ENCODE assay signal across 8 cellular contexts in the genomic region with DNA sequence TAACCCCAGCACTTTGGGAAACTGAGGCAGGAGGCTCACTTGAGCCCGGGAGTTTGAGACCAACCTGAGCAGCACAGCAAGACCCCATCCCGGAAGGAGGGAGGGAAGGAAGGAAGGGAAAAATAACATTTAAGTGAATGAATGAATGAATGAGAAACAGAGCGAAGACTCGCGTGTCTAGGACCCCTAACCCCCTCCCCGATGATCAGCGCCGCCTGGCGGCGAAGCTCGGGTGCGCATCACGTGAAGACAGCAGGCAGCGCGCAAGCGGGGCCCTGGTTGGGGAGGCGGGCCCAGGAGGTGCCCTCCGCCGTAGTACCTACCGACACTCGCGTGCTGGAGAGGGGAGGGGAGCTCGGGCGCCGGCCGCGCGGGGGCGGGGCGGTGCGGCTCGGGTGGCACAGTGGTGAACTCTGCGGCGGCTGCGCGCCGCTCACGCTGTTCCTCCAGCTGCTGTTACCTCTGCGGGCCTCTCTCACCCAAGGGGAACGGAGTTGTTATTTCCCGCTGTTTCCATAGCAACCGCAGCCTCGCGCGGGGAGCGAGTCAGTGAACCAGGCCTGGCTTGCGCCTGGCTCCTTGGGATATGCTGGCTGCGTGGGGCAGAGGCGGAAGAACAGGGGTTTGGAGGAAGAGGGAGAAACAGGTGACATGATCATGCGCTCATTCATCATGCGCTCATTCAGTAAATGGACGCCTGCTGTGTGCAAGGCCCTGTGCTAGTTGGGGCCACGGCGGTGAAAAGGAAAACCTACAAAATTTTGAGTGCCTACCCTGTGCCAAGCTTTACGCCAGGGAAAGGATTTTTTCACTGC. TPM values are rescaled to one million over a fixed set of nuclear protein-coding genes. Genes with fewer than 3 reads are reported as not detected.
DNase-seq lines count a peak whose midpoint lies in the region; ATAC-seq and TF ChIP-seq lines count a peak whose summit lies in the region.

No MANE protein-coding gene starts in this region.

- ATAC-seq in HG02759 (IDR thresholded peaks at IDR 0.05; ENCODE audit: unreplicated experiment) (peak; percentile 92), left cardiac atrium (peak; percentile 85 to 89)
- peak; percentile 92 for ATAC-seq in activated naive CD8-positive, alpha-beta T cell treated with anti-CD3 and anti-CD28 coated beads, Interleukin-2, amount 50 U/mL, for 24 hours

- H3K36me3 Mint-ChIP-seq in activated naive CD8-positive, alpha-beta T cell treated with anti-CD3 and anti-CD28 coated beads, Interleukin-2, amount 50 U/mL, for 24 hours (ENCODE audit: low read depth) = no peaks in the 10 kb centered on the region
- no peaks in the 10 kb centered on the region for H3K36me3 Mint-ChIP-seq in type B pancreatic cell

- H3K4me2 ChIP-seq in SU-DHL-6 (ENCODE audit: low read depth, low read length, poor library complexity, severe bottlenecking) = peak overlapping the region; percentile 51

- peaks cover 19% of the 10 kb centered on the region for H3K4me1 Mint-ChIP-seq in activated naive CD8-positive, alpha-beta T cell treated with anti-CD3 and anti-CD28 coated beads, Interleukin-2, amount 50 U/mL, for 24 hours
- H3K4me1 Mint-ChIP-seq in type B pancreatic cell (ENCODE audit: unreplicated experiment) = peaks cover 11% of the 10 kb centered on the region

- H3F3A ChIP-seq in SU-DHL-6 (ENCODE audit: insufficient read depth) = peaks cover 12% of the 10 kb centered on the region; the same call in 1 of the 2 replicates

- H3K36me3 ChIP-seq in SU-DHL-6 (ENCODE audit: low read length) = no peaks in the 10 kb centered on the region

- H3K4me3 Mint-ChIP-seq in activated naive CD8-positive, alpha-beta T cell treated with anti-CD3 and anti-CD28 coated beads, Interleukin-2, amount 50 U/mL, for 24 hours = peak overlapping the region; percentile 72
- peak overlapping the region; percentile 88 for H3K4me3 Mint-ChIP-seq in type B pancreatic cell

- 0 out of 2 replicates have a peak, but pooled peaks cover 3% of the 10 kb centered on the region for H4K20me1 ChIP-seq in SU-DHL-6 (ENCODE audit: low read depth, low read length)

- H3K27ac ChIP-seq in SU-DHL-6 (ENCODE audit: low read depth, low read length) = no peak overlapping the region

- no peaks in the 10 kb centered on the region for H3K27me3 ChIP-seq in SU-DHL-6 (ENCODE audit: low read length)

- no peaks in the 10 kb centered on the region for H3K9me3 ChIP-seq in SU-DHL-6 (ENCODE audit: insufficient read depth, low read length)

- H3K4me3 ChIP-seq in GM12865 (ENCODE audit: low read depth, low read length) = peak overlapping the region; percentile 55
- peak overlapping the region; percentile 33 for H3K4me3 ChIP-seq in SU-DHL-6 (ENCODE audit: insufficient read depth, low read length, poor library complexity, severe bottlenecking)

- H3K79me2 ChIP-seq in SU-DHL-6 (ENCODE audit: insufficient read depth, low read length) = no peaks in the 10 kb centered on the region

- H3K9ac ChIP-seq in SU-DHL-6 (ENCODE audit: low read length) = peak overlapping the region; percentile 24; the same call in 1 of the 2 replicates

- TF ChIP-seq CTCF in GM12865 (IDR thresholded peaks at IDR 0.05; ENCODE audit: insufficient read depth, low read depth, low read length, missing control alignments) = peak; percentile 92
- TF ChIP-seq CTCF in SU-DHL-6 (IDR thresholded peaks at IDR 0.05; ENCODE audit: insufficient read depth, low read length, poor library complexity, severe bottlenecking) = peak; percentile 99
- TF ChIP-seq CTCF in type B pancreatic cell (conservative IDR thresholded peaks at IDR 0.05) = peak; percentile 98

- no peaks in the 10 kb centered on the region for H3K9me2 ChIP-seq in SU-DHL-6 (replicated peaks; ENCODE audit: insufficient read depth, low read length)

- DNase-seq in GM12865 (ENCODE audit: low read depth) (peak; percentile 79), NCI-H128 (lab: John Stamatoyannopoulos, UW; ENCODE audit: unreplicated experiment) (peak; percentile 87), left cardiac atrium (peak; percentile 55), pons (ENCODE audit: low spot score) (peak; percentile 19), type B pancreatic cell (ENCODE audit: extremely low spot score, unreplicated experiment) (peak; percentile 88)
- peak; percentile 88 for DNase-seq in activated naive CD8-positive, alpha-beta T cell treated with anti-CD3 and anti-CD28 coated beads, Interleukin-2, amount 50 U/mL, for 24 hours

- no peaks in the 10 kb centered on the region for H3K9me3 Mint-ChIP-seq in activated naive CD8-positive, alpha-beta T cell treated with anti-CD3 and anti-CD28 coated beads, Interleukin-2, amount 50 U/mL, for 24 hours
- H3K9me3 Mint-ChIP-seq in type B pancreatic cell = no peaks in the 10 kb centered on the region

- peaks cover 29% of the 10 kb centered on the region for H3K27me3 Mint-ChIP-seq in activated naive CD8-positive, alpha-beta T cell treated with anti-CD3 and anti-CD28 coated beads, Interleukin-2, amount 50 U/mL, for 24 hours
- H3K27me3 Mint-ChIP-seq in type B pancreatic cell = peaks cover 6% of the 10 kb centered on the region

- intact Hi-C loops in left cardiac atrium (cut with DNase I) = no loop called here

- H2AFZ ChIP-seq in SU-DHL-6 (ENCODE audit: low read depth, low read length, severe bottlenecking) = peak overlapping the region; percentile 78

- no peak overlapping the region for H3K27ac Mint-ChIP-seq in activated naive CD8-positive, alpha-beta T cell treated with anti-CD3 and anti-CD28 coated beads, Interleukin-2, amount 50 U/mL, for 24 hours
- H3K27ac Mint-ChIP-seq in type B pancreatic cell = peak overlapping the region; percentile 93

RNA-seq across cellular contexts. Expression of gene DCDC2, which starts 2.0 kb away (rescaled TPM):
- total RNA-seq in left cardiac atrium (under 1 TPM in 1 of 2 donors, not detected in 1; 0.05 TPM), type B pancreatic cell (ENCODE audit: low replicate concordance) (5.5 and 8.7 TPM in 2 replicates)

RNA-seq across cellular contexts. Expression of gene MRS2, which starts 42.9 kb away (rescaled TPM):
- total RNA-seq in left cardiac atrium (10 to 100 TPM; 32.8 to 43.4 TPM), type B pancreatic cell (ENCODE audit: low replicate concordance) (32.1 and 43.2 TPM in 2 replicates)

Comparison
In these comparisons a context has a peak if more than half of its experiments do, and no peak if none do; other contexts are left out.
1. DNase-seq: peak in every context shown above with its lines; median percentile 88 in activated naive CD8-positive, alpha-beta T cell treated with anti-CD3 and anti-CD28 coated beads, Interleukin-2, amount 50 U/mL, for 24 hours; 88 in type B pancreatic cell; 87 in NCI-H128; 79 in GM12865; 55 in left cardiac atrium; 19 in pons.